31 cellular contexts compared by ENCODE assay signal in the genomic region with DNA sequence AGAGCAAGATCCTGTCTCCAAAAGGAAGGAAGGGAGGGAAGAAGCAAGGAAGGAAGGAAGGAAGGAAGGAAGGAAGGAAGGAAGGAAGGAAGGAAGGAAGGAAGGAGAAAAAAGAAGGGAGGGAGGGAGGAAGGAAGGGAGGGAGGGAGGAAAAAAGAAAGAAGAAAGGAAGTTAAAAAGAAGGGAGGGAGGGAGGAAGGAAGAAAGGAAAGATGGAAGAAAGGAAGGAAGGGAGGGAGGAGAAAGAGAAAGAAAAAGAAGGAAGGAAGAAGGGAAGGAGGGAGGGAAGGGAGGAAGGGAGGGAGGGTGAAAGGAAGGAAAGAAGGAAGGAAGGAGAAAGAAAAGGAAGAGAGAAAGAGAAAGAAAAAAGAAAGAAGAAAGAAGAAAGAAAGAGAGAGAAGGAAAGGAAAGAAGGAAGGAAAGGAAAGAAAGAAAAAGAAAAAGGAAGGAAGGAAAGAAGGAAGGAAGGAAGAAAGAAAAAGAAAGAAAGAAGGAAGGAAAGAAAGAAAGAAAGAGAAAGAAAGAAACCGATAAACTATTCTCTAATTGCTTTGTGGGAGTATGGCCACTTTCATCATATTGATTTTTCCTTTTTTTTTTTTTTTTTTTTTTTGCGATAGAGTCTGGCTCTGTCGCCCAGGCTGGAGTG. TPM values are rescaled to one million over a fixed set of nuclear protein-coding genes. Genes with fewer than 3 reads are reported as not detected.
"Had no signal": no experiment of that assay in that cellular context is flagged by ENCODE, and none has a peak within 500 bp of the region (broad histone marks: within the 10 kb centered on the region; RNA-seq: fewer than 3 reads in every experiment).

No MANE protein-coding gene starts in this region.

- H3K9me3 ChIP-seq: heart right ventricle, left ventricle myocardium inferior, pancreas, prostate gland, sigmoid colon, suprapubic skin, thoracic aorta, tibial artery, upper lobe of right lung had no signal

- H3K27ac ChIP-seq: heart right ventricle, hepatocyte, left ventricle myocardium inferior, pancreas, prostate gland, sigmoid colon, spleen, suprapubic skin, thoracic aorta, tibial artery, upper lobe of right lung had no signal

- H3K36me3 ChIP-seq: pancreas, prostate gland, sigmoid colon, suprapubic skin, thoracic aorta, tibial artery had no signal

- H3K4me3 ChIP-seq: heart right ventricle, hepatocyte, left ventricle myocardium inferior, lung, pancreas, prostate gland, sigmoid colon, spleen, suprapubic skin, thoracic aorta, tibial artery, upper lobe of right lung had no signal

- H3K4me1 ChIP-seq: heart right ventricle, left ventricle myocardium inferior, pancreas, prostate gland, suprapubic skin, tibial artery, upper lobe of right lung had no signal

- DNase-seq: heart right ventricle; islet precursor cell; left ventricle myocardium inferior; mesenchymal stem cell; naive thymus-derived CD8-positive, alpha-beta T cell; nucleus accumbens; pancreas; posterior cingulate gyrus; retina; right cardiac atrium; sigmoid colon; small intestine; spleen; stimulated activated CD4-positive, alpha-beta T cell treated with anti-CD3 and anti-CD28 coated beads, Interleukin-4, amount 100 ng/mL, for 24 hours; stimulated activated naive CD4-positive, alpha-beta T cell treated with Interleukin-2 at 50 U/mL for 16 hours; tibial artery; trophoblast cell; upper lobe of right lung had no signal

- H3K36me3 Mint-ChIP-seq: stimulated activated effector memory CD8-positive, alpha-beta T cell treated with anti-CD3 and anti-CD28 coated beads, Interleukin-12 subunit alpha, Interleukin-12 subunit beta, amount 100 ng/mL, for 72 hours had no signal

- H3K27ac Mint-ChIP-seq: naive thymus-derived CD8-positive, alpha-beta T cell; nephron; stimulated activated effector memory CD8-positive, alpha-beta T cell treated with anti-CD3 and anti-CD28 coated beads, Interleukin-12 subunit alpha, Interleukin-12 subunit beta, amount 100 ng/mL, for 72 hours had no signal

- H3K4me3 Mint-ChIP-seq: naive thymus-derived CD8-positive, alpha-beta T cell; nephron; neural crest cell; stimulated activated effector memory CD8-positive, alpha-beta T cell treated with anti-CD3 and anti-CD28 coated beads, Interleukin-12 subunit alpha, Interleukin-12 subunit beta, amount 100 ng/mL, for 72 hours had no signal

- H3K4me1 Mint-ChIP-seq: nephron, neural crest cell had no signal

RNA-seq across cellular contexts. Expression of a gene that starts 42.2 kb away (rescaled TPM):
- total RNA-seq: heart right ventricle; hepatocyte; kidney epithelial cell; left ventricle myocardium inferior; lower leg skin; lung; mucosa of gallbladder; naive thymus-derived CD8-positive, alpha-beta T cell; neural crest cell; osteoblast; pancreas; prostate gland; right cardiac atrium; sigmoid colon; spleen; subcutaneous adipose tissue; suprapubic skin; thoracic aorta; upper lobe of right lung had no signal
